9 cellular contexts compared by ENCODE assay signal in the genomic region with DNA sequence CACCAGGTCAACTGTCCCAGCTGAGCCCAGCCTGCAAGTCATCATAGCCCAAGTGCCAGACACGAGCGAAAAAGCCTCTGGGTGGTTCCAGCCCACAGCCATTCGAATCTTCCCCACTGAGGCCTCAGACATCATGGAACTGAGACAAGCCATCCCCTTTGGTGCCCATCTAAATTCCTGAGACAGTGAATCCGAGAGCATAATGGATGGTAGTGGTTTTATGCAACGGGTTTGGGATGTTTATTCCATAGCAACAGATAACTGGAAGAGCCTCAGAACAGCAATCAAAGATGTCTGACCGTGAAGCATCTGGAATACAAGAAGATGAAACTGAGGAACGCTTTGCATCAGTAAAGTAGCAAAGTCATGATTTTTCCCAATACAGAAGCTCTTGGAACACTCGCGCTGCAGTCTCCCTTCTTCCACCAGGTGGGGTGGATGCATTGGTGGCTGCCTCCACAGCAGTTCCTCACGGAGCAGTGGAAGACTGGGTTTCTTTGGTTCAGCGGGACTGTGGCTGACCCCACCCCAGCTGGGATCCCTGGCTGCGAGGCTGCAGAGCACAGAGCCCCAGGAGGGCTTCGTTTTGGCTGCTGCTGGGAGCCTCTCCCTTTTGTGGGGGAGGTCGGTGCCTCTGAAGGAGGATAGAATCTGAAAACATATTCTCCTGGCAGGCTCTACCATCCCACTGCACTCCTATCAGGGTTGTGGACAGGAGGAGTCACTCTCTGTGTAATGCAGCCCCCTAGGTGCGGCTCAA. TPM values are rescaled to one million over a fixed set of nuclear protein-coding genes. Genes with fewer than 3 reads are reported as not detected.
DNase-seq lines count a peak whose midpoint lies in the region; ATAC-seq and TF ChIP-seq lines count a peak whose summit lies in the region.
"Had no signal": no experiment of that assay in that cellular context is flagged by ENCODE, and none has a peak within 500 bp of the region (broad histone marks: within the 10 kb centered on the region; RNA-seq: fewer than 3 reads in every experiment).

No MANE protein-coding gene starts in this region.

- no peaks in the 10 kb centered on the region for H3K79me2 ChIP-seq in OCI-LY7 (ENCODE audit: insufficient read depth, low read depth, low read length)

- peaks cover 3% of the 10 kb centered on the region for H3K27me3 ChIP-seq in CD4-positive, CD25-positive, alpha-beta regulatory T cell (ENCODE audit: control insufficient read depth, insufficient read depth, low read length)
- no peaks in the 10 kb centered on the region for H3K27me3 ChIP-seq in foreskin keratinocyte
- H3K27me3 ChIP-seq in uterus = no peaks in the 10 kb centered on the region

- no peaks in the 10 kb centered on the region for H4K20me1 ChIP-seq in OCI-LY7 (ENCODE audit: insufficient read depth, low read length)

- no peak overlapping the region for H2AFZ ChIP-seq in OCI-LY7 (ENCODE audit: low read length)

- no TSS peak for BruUV-seq in OCI-LY7 (replicated peaks; lab: Mats Ljungman, UMichigan)

- H3K4me3 ChIP-seq in CD4-positive, CD25-positive, alpha-beta regulatory T cell (ENCODE audit: low read depth, low read length) = no peak overlapping the region
- H3K4me3 ChIP-seq in OCI-LY7 (ENCODE audit: low read depth, low read length, poor library complexity, severe bottlenecking) (no peak overlapping the region), uterus (no peak overlapping the region)

- peaks cover 0 to 13% (median 8%) of the 10 kb centered on the region in 4 donors for H3K4me1 Mint-ChIP-seq in CD4-positive, CD25-positive, alpha-beta regulatory T cell
- H3K4me1 Mint-ChIP-seq in osteocyte (ENCODE audit: unreplicated experiment) = peaks cover 11% of the 10 kb centered on the region

- H3K9me3 Mint-ChIP-seq in CD4-positive, CD25-positive, alpha-beta regulatory T cell = peaks cover 0 to 2% (median 0%) of the 10 kb centered on the region in 7 donors
- peaks cover 4% of the 10 kb centered on the region for H3K9me3 Mint-ChIP-seq in osteocyte (ENCODE audit: unreplicated experiment)
- H3K9me3 Mint-ChIP-seq: IgD-negative memory B cell had no signal

- H3K4me3 Mint-ChIP-seq in CD4-positive, CD25-positive, alpha-beta regulatory T cell = peak overlapping the region in 2 of 4 donors; percentile 27 to 52
- H3K4me3 Mint-ChIP-seq in osteocyte (ENCODE audit: unreplicated experiment) = peak overlapping the region; percentile 15
- H3K4me3 Mint-ChIP-seq: IgD-negative memory B cell had no signal

- no peak for TF ChIP-seq POLR2A in uterus (IDR thresholded peaks at IDR 0.05)

- H3K36me3 Mint-ChIP-seq in CD4-positive, CD25-positive, alpha-beta regulatory T cell = no peaks in the 10 kb centered on the region
- peaks cover 2% of the 10 kb centered on the region for H3K36me3 Mint-ChIP-seq in osteocyte (ENCODE audit: unreplicated experiment)
- H3K36me3 Mint-ChIP-seq: IgD-negative memory B cell had no signal

- POLR2A ChIA-PET in OCI-LY7 (lab: Charles Lee) = no interaction called here

- H3K4me2 ChIP-seq in OCI-LY7 (ENCODE audit: low read length) = no peak overlapping the region

- CTCF ChIA-PET in OCI-LY7 (lab: Charles Lee; ENCODE audit: unreplicated experiment) = no interaction called here

- intact Hi-C loops in OCI-LY7 (cut with micrococcal nuclease; ENCODE audit: unreplicated experiment) = no loop called here
- intact Hi-C loops in uterus (cut with DNase I; ENCODE audit: low total_unique reads) = no loop called here

- DNase-seq in CD4-positive, CD25-positive, alpha-beta regulatory T cell = peak; percentile 21 to 32 (median 24)
- peak; percentile 74 for DNase-seq in HCEC 1CT
- peak; percentile 30 for DNase-seq in OCI-LY7 (ENCODE audit: low spot score)
- DNase-seq in activated effector memory CD4-positive, alpha-beta T cell treated with anti-CD3 and anti-CD28 coated beads, Interleukin-2, amount 50 U/mL, for 16 hours = peak; percentile 76
- DNase-seq in foreskin keratinocyte = no peak
- no peak for DNase-seq in osteocyte (ENCODE audit: extremely low spot score, unreplicated experiment)
- DNase-seq in uterus = peak; percentile 70 to 75

- peak; percentile 44 to 45 for ATAC-seq in CD4-positive, CD25-positive, alpha-beta regulatory T cell (ENCODE audit: low read depth in 2 of 2)
- ATAC-seq in foreskin keratinocyte (peak; percentile 89), HG03108 (IDR thresholded peaks at IDR 0.05; ENCODE audit: unreplicated experiment) (no peak)

- H3K27ac ChIP-seq in CD4-positive, CD25-positive, alpha-beta regulatory T cell (ENCODE audit: insufficient read depth, low read length, poor library complexity, severe bottlenecking) = no peak overlapping the region
- no peak overlapping the region for H3K27ac ChIP-seq in OCI-LY7 (ENCODE audit: low read depth, low read length, poor library complexity, severe bottlenecking)
- no peak overlapping the region for H3K27ac ChIP-seq in foreskin keratinocyte
- no peak overlapping the region for H3K27ac ChIP-seq in uterus

- no peaks in the 10 kb centered on the region for H3K9me2 ChIP-seq in OCI-LY7 (ENCODE audit: insufficient read depth, low read length)

- no peak overlapping the region for H3K27ac Mint-ChIP-seq in CD4-positive, CD25-positive, alpha-beta regulatory T cell
- H3K27ac Mint-ChIP-seq in osteocyte (ENCODE audit: unreplicated experiment) = no peak overlapping the region
- H3K27ac Mint-ChIP-seq: IgD-negative memory B cell had no signal

- H3K9me3 ChIP-seq in CD4-positive, CD25-positive, alpha-beta regulatory T cell (ENCODE audit: control insufficient read depth in 2 of 2, low read length in 2 of 2) = no peaks in the 10 kb centered on the region
- H3K9me3 ChIP-seq in OCI-LY7 (ENCODE audit: low read length) = no peaks in the 10 kb centered on the region
- no peaks in the 10 kb centered on the region for H3K9me3 ChIP-seq in uterus

- H3K4me1 ChIP-seq in CD4-positive, CD25-positive, alpha-beta regulatory T cell (ENCODE audit: control insufficient read depth, insufficient read depth, low read length, poor library complexity, severe bottlenecking) = peaks cover 5% of the 10 kb centered on the region
- peaks cover 7% of the 10 kb centered on the region for H3K4me1 ChIP-seq in OCI-LY7 (ENCODE audit: insufficient read depth, low read length, poor library complexity, severe bottlenecking)
- peaks cover 6% of the 10 kb centered on the region for H3K4me1 ChIP-seq in foreskin keratinocyte
- no peaks in the 10 kb centered on the region for H3K4me1 ChIP-seq in uterus

- peaks cover 42% of the 10 kb centered on the region for H3K27me3 Mint-ChIP-seq in CD4-positive, CD25-positive, alpha-beta regulatory T cell
- peaks cover 11% of the 10 kb centered on the region for H3K27me3 Mint-ChIP-seq in osteocyte (ENCODE audit: unreplicated experiment)

- H3K36me3 ChIP-seq in CD4-positive, CD25-positive, alpha-beta regulatory T cell (ENCODE audit: control insufficient read depth, insufficient read depth, low read length) = no peaks in the 10 kb centered on the region
- H3K36me3 ChIP-seq in OCI-LY7 (ENCODE audit: insufficient read depth, low read length) (no peaks in the 10 kb centered on the region), uterus (no peaks in the 10 kb centered on the region)

- TF ChIP-seq CTCF in OCI-LY7 (conservative IDR thresholded peaks at IDR 0.05; ENCODE audit: low read length) = peak; percentile 67
- TF ChIP-seq CTCF in foreskin keratinocyte (conservative IDR thresholded peaks at IDR 0.05) = peak; percentile 87
- peak; percentile 88 for TF ChIP-seq CTCF in osteocyte (IDR thresholded peaks at IDR 0.05)
- TF ChIP-seq CTCF in uterus (IDR thresholded peaks at IDR 0.05) = peak; percentile 79 to 90 (median 87)

RNA-seq across cellular contexts. Expression of a gene that starts 26.4 kb away (rescaled TPM):
- total RNA-seq in CD4-positive, CD25-positive, alpha-beta regulatory T cell = 28.9 TPM
- polyA plus RNA-seq in CD4-positive, CD25-positive, alpha-beta regulatory T cell = 1 to 10 TPM; 2.0 to 4.9 (median 4.1) TPM
- 17.3 and 28.3 TPM in 2 replicates for total RNA-seq in OCI-LY7 (2014; rRNA removed; shearing (Covaris generic))
- total RNA-seq in OCI-LY7 (2022) (29.6 and 32.3 TPM in 2 replicates), foreskin keratinocyte (11.7 and 12.1 TPM in 2 replicates), osteocyte (23.7 and 24.0 TPM in 2 replicates), uterus (10 to 100 TPM; 25.1 to 67.0 (median 34.0) TPM)
- 5.2 and 6.2 TPM in 2 replicates for polyA plus RNA-seq in foreskin keratinocyte

Comparison
In these comparisons a context has a peak if more than half of its experiments do, and no peak if none do; other contexts are left out.
1. DNase-seq: peak in CD4-positive, CD25-positive, alpha-beta regulatory T cell (3 of 3), HCEC 1CT (single experiment), OCI-LY7 (single experiment), activated effector memory CD4-positive, alpha-beta T cell treated with anti-CD3 and anti-CD28 coated beads, Interleukin-2, amount 50 U/mL, for 16 hours (single experiment) and uterus (2 of 2); none in foreskin keratinocyte (0 of 2) and osteocyte (single experiment).
2. Peak in every context shown above with its lines, with median percentiles within 50 percentile points of each other: CTCF ChIP-seq.